In the genomic region with DNA sequence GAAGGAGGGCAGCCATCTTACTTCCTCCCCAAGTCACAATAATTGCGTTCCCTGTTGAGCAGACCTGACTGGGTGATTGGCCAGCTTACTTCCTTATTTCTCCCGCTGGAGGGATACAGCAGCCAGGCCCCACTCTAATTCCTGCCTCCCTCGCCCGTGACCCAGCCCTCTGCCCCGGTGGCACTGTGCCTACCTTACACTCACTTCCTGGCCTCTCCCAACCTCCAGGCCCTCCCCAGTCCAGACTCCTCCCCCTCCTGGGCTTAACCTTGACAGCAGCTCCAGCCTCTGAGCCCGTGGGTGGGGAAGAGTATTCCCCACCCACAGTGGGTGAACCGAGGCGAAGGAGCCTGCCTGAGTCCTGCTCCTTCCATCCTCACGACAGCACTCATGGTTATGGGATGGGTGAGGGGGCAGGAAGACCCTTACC, we compare ENCODE assay signal across 9 cellular contexts. TPM values are rescaled to one million over a fixed set of nuclear protein-coding genes. Genes with fewer than 3 reads are reported as not detected.
DNase-seq lines count a peak whose midpoint lies in the region; ATAC-seq, FAIRE-seq and TF ChIP-seq lines count a peak whose summit lies in the region.
"Had no signal": no experiment of that assay in that cellular context is flagged by ENCODE, and none has a peak within 500 bp of the region (broad histone marks: within the 10 kb centered on the region; RNA-seq: fewer than 3 reads in every experiment).

No MANE protein-coding gene starts in this region.

- H3K27ac ChIP-seq in RWPE1 (peak overlapping the region; percentile 97), H1 (ENCODE audit: low read depth, low read length) (no peak overlapping the region)

- peaks cover 5% of the 10 kb centered on the region; the same call in 1 of the 2 replicates for H3K79me1 ChIP-seq in H1 (ENCODE audit: low read depth, low read length)

- H2BK5ac ChIP-seq in H1 (ENCODE audit: low read depth, low read length), result no peak overlapping the region

- whole genome bisulfite sequencing in H1 (ENCODE audit: extremely low coverage in 1 of 2, insufficient coverage in 1 of 2, insufficient read length in 1 of 2, insufficient replicate concordance in 2 of 2, low coverage in 1 of 2, low lambda C conversion rate in 2 of 2, missing lambda C conversion rate in 1 of 2), 2 experiments, result 94% methylated on average over 8 of the region's 9 CpGs; no CpG with 5 or more reads in 1 of the 2 experiments

- no peak for TF ChIP-seq EP300 in H1 (IDR thresholded peaks at IDR 0.05; ENCODE audit: borderline replicate concordance in 1 of 2, low read depth in 2 of 2, low read length in 2 of 2)

- DNase-seq in H7 (peak; percentile 40), RWPE1 (ENCODE audit: low spot score) (peak; percentile 92), H1 (ENCODE audit: low read depth in 1 of 2, low spot score in 2 of 2) (no peak), pons (ENCODE audit: low spot score) (peak; percentile 50), NCI-H524 treated with DMSO at 0.1 percent for 48 hours (lab: John Stamatoyannopoulos, UW) (no peak), EL (no peak), HEK293T (ENCODE audit: extremely low spot score) (no peak)
- DNase-seq: NCI-H2227 treated with DMSO at 0.1 percent for 48 hours had no signal

- POLR2A ChIA-PET in RWPE1 (lab: Yijun Ruan, JAX; ENCODE audit: low non-redundant PET) (interaction anchor here (0.8 kb wide), 1 partner anchor 18 kb away, joined by 3 read pairs; no protein-coding TSS in a partner anchor), H1 (lab: Charles Lee; ENCODE audit: partially characterized antibody) (no interaction called here), HEK293T (lab: Yijun Ruan, JAX) (no interaction called here)

- H4K8ac ChIP-seq in H1 (ENCODE audit: extremely low read depth, insufficient read depth, low read length), result peak overlapping the region; percentile 43; the same call in 1 of the 2 replicates

- no peak overlapping the region for H3K56ac ChIP-seq in H1 (replicated peaks; ENCODE audit: insufficient read length, low read depth, low read length)

- no peak overlapping the region for H3K4me3 ChIP-seq in H7 (ENCODE audit: insufficient read depth, low read depth, low read length)
- H3K4me3 ChIP-seq in H1 (ENCODE audit: extremely low read depth in 1 of 4, insufficient read depth in 2 of 4, low read depth in 3 of 4, low read length in 4 of 4), result no peak overlapping the region

- no peak overlapping the region for H2BK15ac ChIP-seq in H1 (ENCODE audit: low read length)

- H4K20me1 ChIP-seq in H1 (replicated peaks in 1 of 2; ENCODE audit: control insufficient read depth in 1 of 2, insufficient read depth in 2 of 2, low read length in 2 of 2), result no peaks in the 10 kb centered on the region

- peaks cover 0 to 19% of the 10 kb centered on the region in 2 experiments; a peak in 3 of 4 replicates for H3K79me2 ChIP-seq in H1 (ENCODE audit: control insufficient read depth in 1 of 2, insufficient read depth in 2 of 2, low read length in 2 of 2)

- H3K23me2 ChIP-seq in H1 (ENCODE audit: low read depth, low read length), result peaks cover 5% of the 10 kb centered on the region; the same call in 1 of the 2 replicates

- no peak for ATAC-seq in GM21737 (IDR thresholded peaks at IDR 0.05; ENCODE audit: unreplicated experiment)

- no peak overlapping the region for H3K18ac ChIP-seq in H1 (ENCODE audit: extremely low read depth, low read length)

- H3K4ac ChIP-seq in H1 (replicated peaks; ENCODE audit: insufficient read length, low read depth, low read length), result no peak overlapping the region

- no peaks in the 10 kb centered on the region for H3K27me3 ChIP-seq in H7 (ENCODE audit: control insufficient read depth, insufficient read depth, low read length)
- H3K27me3 ChIP-seq in H1 (replicated peaks in 1 of 4; ENCODE audit: control insufficient read depth in 3 of 4, extremely low read depth in 1 of 4, insufficient read depth in 3 of 4, low read length in 3 of 4), result no peaks in the 10 kb centered on the region

- no peak overlapping the region for H2BK12ac ChIP-seq in H1 (ENCODE audit: low read depth, low read length)

- H2AFZ ChIP-seq in H1 (ENCODE audit: low read length), result no peak overlapping the region

- H3K36me3 ChIP-seq in H7 (replicated peaks; ENCODE audit: control insufficient read depth, insufficient read depth, low read length) (peaks cover 16% of the 10 kb centered on the region), H1 (ENCODE audit: control insufficient read depth in 2 of 4, insufficient read depth in 4 of 4, low read length in 3 of 4) (peaks cover 4 to 25% (median 16%) of the 10 kb centered on the region in 4 experiments)

- H4K5ac ChIP-seq in H1 (ENCODE audit: insufficient read length, low read depth, low read length), result no peak overlapping the region

- H2BK120ac ChIP-seq in H1 (replicated peaks; ENCODE audit: low read depth, low read length), result no peak overlapping the region

- no peak overlapping the region for H2BK20ac ChIP-seq in H1 (ENCODE audit: low read length)

- TF ChIP-seq POLR2A in H1 (IDR thresholded peaks at IDR 0.05; ENCODE audit: control extremely low read depth in 1 of 2, low read depth in 2 of 2, low read length in 2 of 2), result no peak

- TF ChIP-seq CTCF in RWPE1 (conservative IDR thresholded peaks at IDR 0.05; ENCODE audit: low read depth) (no peak), H1 (IDR thresholded peaks at IDR 0.05; ENCODE audit: control extremely low read depth in 1 of 3, insufficient read depth in 1 of 3, low read depth in 1 of 3, low read length in 3 of 3) (no peak)

- TF ChIP-seq RAD21 in H1 (IDR thresholded peaks at IDR 0.05 in 1 of 2, conservative IDR thresholded peaks at IDR 0.05 in 1 of 2; ENCODE audit: low read depth in 2 of 2, low read length in 2 of 2), result no peak

- no peak overlapping the region for H3K9ac ChIP-seq in H1 (replicated peaks in 1 of 4; ENCODE audit: extremely low read depth in 1 of 4, low read depth in 3 of 4, low read length in 3 of 4)

- H3K23ac ChIP-seq in H1 (ENCODE audit: insufficient read length), result no peak overlapping the region

- CTCF ChIA-PET in RWPE1 (lab: Yijun Ruan, JAX), result interaction anchor here (0.7 to 1.1 kb wide), 3 partner anchors 146 to 174 kb away, joined by 3 to 6 read pairs (median 4); no protein-coding TSS in a partner anchor
- CTCF ChIA-PET in H1 (lab: Charles Lee; ENCODE audit: partially characterized antibody), result interaction anchor here (0.6 to 1.5 kb wide), 4 partner anchors 10 to 211 kb away, joined by 3 to 7 read pairs (median 3); no protein-coding TSS in a partner anchor
- CTCF ChIA-PET in HEK293T (lab: Yijun Ruan, JAX), result no interaction called here

- no peak overlapping the region for H2AK5ac ChIP-seq in H1 (ENCODE audit: low read depth, low read length)

- no peak overlapping the region for H3K14ac ChIP-seq in H1 (ENCODE audit: insufficient read length)

- no peaks in the 10 kb centered on the region for H3K9me3 ChIP-seq in H1 (ENCODE audit: insufficient read depth in 2 of 2, low read depth in 1 of 2, low read length in 1 of 2)

- no peak for FAIRE-seq in H1 (lab: Jason Lieb, UNC)

- H4K91ac ChIP-seq in H1 (replicated peaks; ENCODE audit: insufficient read length, low read length), result no peak overlapping the region

- H3K4me2 ChIP-seq in H1 (ENCODE audit: insufficient read depth in 1 of 2, low read depth in 2 of 2, low read length in 2 of 2), result no peak overlapping the region

- H3K4me1 ChIP-seq in H1 (replicated peaks in 1 of 4; ENCODE audit: control insufficient read depth in 3 of 4, insufficient read depth in 4 of 4, low read length in 3 of 4), result peaks cover 0 to 4% (median 3%) of the 10 kb centered on the region in 4 experiments; a peak in 5 of 7 replicates

TF ChIP-seq in H1, 55 proteins besides CTCF, POLR2A, EP300 and RAD21 (continues in another document):
- TF ChIP-seq JUND (IDR thresholded peaks at IDR 0.05; ENCODE audit: low read length) (no peak), BACH1 (IDR thresholded peaks at IDR 0.05; ENCODE audit: low read length) (no peak), SUZ12 (IDR thresholded peaks at IDR 0.05; ENCODE audit: low read length) (no peak), SP2 (IDR thresholded peaks at IDR 0.05; ENCODE audit: low read length) (no peak), CEBPB (IDR thresholded peaks at IDR 0.05; ENCODE audit: low read depth, low read length) (no peak), ASH2L (IDR thresholded peaks at IDR 0.05; ENCODE audit: low read length) (no peak)

TF ChIP-seq in HEK293T, 16 proteins besides CTCF, POLR2A, EP300 and RAD21:
- TF ChIP-seq BHLHE40 (IDR thresholded peaks at IDR 0.05; ENCODE audit: borderline replicate concordance) (no peak), TARDBP (IDR thresholded peaks at IDR 0.05) (no peak)

RNA-seq across cellular contexts. Expression of a gene that starts 3.0 kb away (rescaled TPM):
- 45.9 and 50.5 TPM in 2 replicates for total RNA-seq in H7 (2014; rRNA removed; shearing (Covaris generic))
- 43.3 and 45.1 TPM in 2 replicates for total RNA-seq in H1 (2021; fragmentation: NEBNext Ultra II Directional; extraction: Animal tissue kit (Norgen Biotek cat#: 25700))
- 43.4 and 51.4 TPM in 2 replicates for polyA plus RNA-seq in H1 (2011; rRNA removed)
- polyA plus RNA-seq in H1 (2011; cell fraction: cytosol; rRNA removed), result 38.7 TPM
- 33.2 TPM for polyA plus RNA-seq in H1 (2011; cell fraction: nucleus; rRNA removed)
- 25.3 to 42.8 TPM (median 38.6 TPM) in 4 replicates for polyA plus RNA-seq in H1 (2012, experiment 1 of 2)
- polyA plus RNA-seq in H1 (2012, experiment 2 of 2), result 50.1 TPM
- polyA plus RNA-seq in H1 (2013, experiment 1 of 2), result 19.1 TPM
- 19.0 TPM for polyA plus RNA-seq in H1 (2013, experiment 2 of 2)
- 33.0 and 37.7 TPM in 2 replicates for polyA minus RNA-seq in H1 (2011; rRNA and poly(A)+ RNA removed)
- polyA minus RNA-seq in H1 (2011; cell fraction: cytosol; rRNA and poly(A)+ RNA removed), result 27.4 TPM
- polyA minus RNA-seq in H1 (2011; cell fraction: nucleus; rRNA and poly(A)+ RNA removed), result 15.8 TPM

RNA-seq across cellular contexts. Expression of a gene that starts 44.0 kb away (rescaled TPM):
- 23.4 and 26.0 TPM in 2 replicates for total RNA-seq in H7 (2014; rRNA removed; shearing (Covaris generic))
- 44.9 and 45.7 TPM in 2 replicates for total RNA-seq in H1 (2021; fragmentation: NEBNext Ultra II Directional; extraction: Animal tissue kit (Norgen Biotek cat#: 25700))
- 29.1 and 37.2 TPM in 2 replicates for polyA plus RNA-seq in H1 (2011; rRNA removed)
- 22.7 TPM for polyA plus RNA-seq in H1 (2011; cell fraction: cytosol; rRNA removed)
- 157 TPM for polyA plus RNA-seq in H1 (2011; cell fraction: nucleus; rRNA removed)
- polyA plus RNA-seq in H1 (2012, experiment 1 of 2), result 22.4 to 35.2 TPM (median 31.8 TPM) in 4 replicates
- 11.9 TPM for polyA plus RNA-seq in H1 (2012, experiment 2 of 2)
- polyA plus RNA-seq in H1 (2013, experiment 1 of 2), result 24.7 TPM
- polyA plus RNA-seq in H1 (2013, experiment 2 of 2), result 23.5 TPM
- polyA minus RNA-seq in H1 (2011; rRNA and poly(A)+ RNA removed), result 45.6 and 48.9 TPM in 2 replicates
- 23.7 TPM for polyA minus RNA-seq in H1 (2011; cell fraction: cytosol; rRNA and poly(A)+ RNA removed)
- polyA minus RNA-seq in H1 (2011; cell fraction: nucleus; rRNA and poly(A)+ RNA removed), result 42.2 TPM

Comparison
In these comparisons a context has a peak if more than half of its experiments do, and no peak if none do; other contexts are left out.
1. DNase-seq: peak in H7 (single experiment), RWPE1 (single experiment) and pons (single experiment); none in H1 (0 of 2), NCI-H524 treated with DMSO at 0.1 percent for 48 hours (single experiment), EL (single experiment) and HEK293T (single experiment).